In the genomic region with DNA sequence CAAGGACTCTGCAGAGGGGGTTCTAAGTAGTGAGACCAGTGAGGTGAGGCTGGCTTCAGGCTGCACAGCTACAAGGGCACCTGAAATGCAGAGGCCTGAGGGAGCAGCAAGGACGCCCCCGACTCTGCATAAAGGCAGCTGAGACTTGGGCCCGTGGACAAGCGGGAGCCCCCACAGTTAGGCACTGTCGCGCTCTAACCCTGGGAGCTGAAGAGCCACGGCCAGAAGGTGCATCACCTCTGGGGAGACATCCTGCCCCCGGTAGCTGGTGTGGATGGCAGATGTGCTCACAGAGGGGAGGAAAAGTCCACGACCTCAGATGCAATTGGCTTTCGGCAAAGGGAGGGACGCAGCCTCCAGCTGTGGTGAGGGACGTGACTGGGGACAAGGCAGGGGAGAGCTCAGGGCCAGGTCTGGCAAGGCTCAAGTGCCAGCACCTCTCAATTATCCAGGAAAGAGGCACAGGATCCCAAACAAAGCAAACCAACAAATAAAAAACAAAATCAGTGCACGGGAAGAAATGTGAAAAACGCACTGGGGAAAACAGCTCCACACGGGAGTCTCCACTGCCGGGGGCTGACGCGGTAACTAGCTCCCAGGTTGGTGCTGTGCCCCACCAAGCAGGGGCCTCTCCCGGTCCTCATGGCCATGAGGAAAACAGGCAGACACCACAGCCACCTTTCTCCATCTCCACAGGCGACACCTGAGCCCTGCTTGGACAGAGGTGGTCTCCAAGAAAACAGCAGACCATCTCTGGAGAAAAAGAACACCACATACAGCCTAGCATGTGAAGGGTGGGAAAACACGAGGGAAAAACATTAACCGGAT, we compare ENCODE assay signal across 1 cellular context.
TF ChIP-seq lines count a peak whose summit lies in the region.

No MANE protein-coding gene starts in this region.

TF ChIP-seq in WTC11, 78 proteins besides CTCF, POLR2A, EP300 and RAD21:
- TF ChIP-seq NFYB (CRISPR knock-in tag; conservative IDR thresholded peaks at IDR 0.05; ENCODE audit: low read depth) (no peak), ZNF281 (CRISPR knock-in tag; IDR thresholded peaks at IDR 0.05) (no peak), ZBTB21 (CRISPR knock-in tag; IDR thresholded peaks at IDR 0.05; ENCODE audit: borderline replicate concordance) (no peak), GRHL2 (CRISPR knock-in tag; IDR thresholded peaks at IDR 0.05; ENCODE audit: insufficient replicate concordance, severe bottlenecking) (no peak), HMGA2 (CRISPR knock-in tag; IDR thresholded peaks at IDR 0.05) (no peak), TEAD4 (CRISPR knock-in tag; IDR thresholded peaks at IDR 0.05) (no peak), SOX15 (CRISPR knock-in tag; IDR thresholded peaks at IDR 0.05) (no peak), RORB (CRISPR knock-in tag; IDR thresholded peaks at IDR 0.05) (no peak), ESRRA (CRISPR knock-in tag; IDR thresholded peaks at IDR 0.05; ENCODE audit: borderline replicate concordance) (no peak), RELA (CRISPR knock-in tag; IDR thresholded peaks at IDR 0.05; ENCODE audit: borderline replicate concordance) (no peak), FOXK1 (CRISPR knock-in tag; IDR thresholded peaks at IDR 0.05) (no peak), NR2C2 (CRISPR knock-in tag; IDR thresholded peaks at IDR 0.05) (no peak), CREB1 (CRISPR knock-in tag; IDR thresholded peaks at IDR 0.05) (no peak), USF1 (CRISPR knock-in tag; IDR thresholded peaks at IDR 0.05) (no peak)
- TF ChIP-seq, protein P1, sequence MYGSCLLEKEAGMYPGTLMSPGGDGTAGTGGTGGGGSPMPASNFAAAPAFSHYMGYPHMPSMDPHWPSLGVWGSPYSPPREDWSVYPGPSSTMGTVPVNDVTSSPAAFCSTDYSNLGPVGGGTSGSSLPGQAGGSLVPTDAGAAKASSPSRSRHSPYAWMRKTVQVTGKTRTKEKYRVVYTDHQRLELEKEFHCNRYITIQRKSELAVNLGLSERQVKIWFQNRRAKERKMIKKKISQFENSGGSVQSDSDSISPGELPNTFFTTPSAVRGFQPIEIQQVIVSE (CRISPR knock-in tag; IDR thresholded peaks at IDR 0.05; ENCODE audit: borderline replicate concordance): no peak
- TF ChIP-seq, protein P2, sequence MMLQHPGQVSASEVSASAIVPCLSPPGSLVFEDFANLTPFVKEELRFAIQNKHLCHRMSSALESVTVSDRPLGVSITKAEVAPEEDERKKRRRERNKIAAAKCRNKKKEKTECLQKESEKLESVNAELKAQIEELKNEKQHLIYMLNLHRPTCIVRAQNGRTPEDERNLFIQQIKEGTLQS (CRISPR knock-in tag; conservative IDR thresholded peaks at IDR 0.05): no peak
